ENCODE assay signal across 3 cellular contexts in genomic region chr14:80433811-80434210, GRCh38.
"Had no signal": no experiment of that assay in that cellular context is flagged by ENCODE, and none has a peak within 500 bp of the region (broad histone marks: within the 10 kb centered on the region; RNA-seq: fewer than 3 reads in every experiment).

No MANE protein-coding gene starts in this region.

- DNase-seq: GDM1, GF-D8 had no signal

- H3K4me3 ChIP-seq: GM12878 had no signal

- ATAC-seq: GM12878 had no signal
